Comparison of ENCODE assay signal across 1 cellular context in the genomic region with DNA sequence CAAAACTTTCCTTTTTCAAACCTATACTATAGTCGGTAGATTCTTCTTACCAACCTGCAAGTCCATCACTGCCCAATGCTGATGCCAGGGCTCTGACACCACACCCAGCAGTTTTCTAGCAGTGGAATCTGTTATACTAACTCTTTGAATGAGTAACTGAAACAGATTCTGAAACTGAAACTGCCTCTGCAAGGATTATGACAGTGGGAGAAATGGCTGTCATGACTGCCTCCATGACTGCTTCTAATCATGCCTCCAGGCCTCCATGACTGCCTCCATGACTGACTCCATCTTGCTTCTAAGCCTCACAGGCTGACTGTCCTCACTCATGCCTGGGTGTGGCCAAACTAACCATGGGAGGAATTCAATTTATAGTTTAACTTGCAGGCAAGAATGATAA.
TF ChIP-seq lines count a peak whose summit lies in the region.

No MANE protein-coding gene starts in this region.

TF ChIP-seq in SK-N-SH, 30 proteins besides CTCF, POLR2A, EP300 and RAD21 (continued from another document):
- no peak for TF ChIP-seq SIN3A (IDR thresholded peaks at IDR 0.05; ENCODE audit: borderline replicate concordance, low read depth, low read length)
- TF ChIP-seq, protein P1, sequence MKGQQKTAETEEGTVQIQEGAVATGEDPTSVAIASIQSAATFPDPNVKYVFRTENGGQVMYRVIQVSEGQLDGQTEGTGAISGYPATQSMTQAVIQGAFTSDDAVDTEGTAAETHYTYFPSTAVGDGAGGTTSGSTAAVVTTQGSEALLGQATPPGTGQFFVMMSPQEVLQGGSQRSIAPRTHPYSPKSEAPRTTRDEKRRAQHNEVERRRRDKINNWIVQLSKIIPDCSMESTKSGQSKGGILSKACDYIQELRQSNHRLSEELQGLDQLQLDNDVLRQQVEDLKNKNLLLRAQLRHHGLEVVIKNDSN (IDR thresholded peaks at IDR 0.05; ENCODE audit: borderline replicate concordance, low read depth) = no peak
- no peak for TF ChIP-seq SMC3 (IDR thresholded peaks at IDR 0.05; ENCODE audit: low read depth, low read length)
- TF ChIP-seq CHD2 (IDR thresholded peaks at IDR 0.05; ENCODE audit: low read length, partially characterized antibody) = no peak
- no peak for TF ChIP-seq TCF12 (IDR thresholded peaks at IDR 0.05)
